In the genomic region with DNA sequence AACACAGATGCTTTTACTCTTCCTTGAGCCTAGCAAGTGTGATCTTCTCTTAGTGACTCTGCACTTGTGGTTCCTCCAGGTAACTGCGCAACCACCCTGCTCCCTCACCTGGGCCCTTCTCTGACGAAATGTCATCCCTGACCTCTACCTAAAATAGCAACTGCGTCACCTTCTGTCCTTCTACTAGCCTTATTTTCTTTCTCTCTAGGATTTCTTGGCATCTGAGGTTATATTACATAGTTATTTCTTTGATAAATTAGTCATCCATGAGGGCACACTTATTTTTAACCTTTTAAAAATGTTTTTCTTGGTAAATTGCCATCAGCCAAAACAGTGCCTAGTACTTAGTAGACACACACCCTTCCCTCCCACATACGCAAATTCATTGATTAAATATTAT, we compare ENCODE assay signal across 2 cellular contexts.
TF ChIP-seq lines count a peak whose summit lies in the region.

No MANE protein-coding gene starts in this region.

TF ChIP-seq in GM23338, 12 proteins besides CTCF, POLR2A, EP300 and RAD21 (continues in another document):
- no peak for TF ChIP-seq EZH2phosphoT487 (IDR thresholded peaks at IDR 0.05; ENCODE audit: unreplicated experiment)
- TF ChIP-seq STAT1 (IDR thresholded peaks at IDR 0.05; ENCODE audit: unreplicated experiment) = no peak
- TF ChIP-seq, protein P1, sequence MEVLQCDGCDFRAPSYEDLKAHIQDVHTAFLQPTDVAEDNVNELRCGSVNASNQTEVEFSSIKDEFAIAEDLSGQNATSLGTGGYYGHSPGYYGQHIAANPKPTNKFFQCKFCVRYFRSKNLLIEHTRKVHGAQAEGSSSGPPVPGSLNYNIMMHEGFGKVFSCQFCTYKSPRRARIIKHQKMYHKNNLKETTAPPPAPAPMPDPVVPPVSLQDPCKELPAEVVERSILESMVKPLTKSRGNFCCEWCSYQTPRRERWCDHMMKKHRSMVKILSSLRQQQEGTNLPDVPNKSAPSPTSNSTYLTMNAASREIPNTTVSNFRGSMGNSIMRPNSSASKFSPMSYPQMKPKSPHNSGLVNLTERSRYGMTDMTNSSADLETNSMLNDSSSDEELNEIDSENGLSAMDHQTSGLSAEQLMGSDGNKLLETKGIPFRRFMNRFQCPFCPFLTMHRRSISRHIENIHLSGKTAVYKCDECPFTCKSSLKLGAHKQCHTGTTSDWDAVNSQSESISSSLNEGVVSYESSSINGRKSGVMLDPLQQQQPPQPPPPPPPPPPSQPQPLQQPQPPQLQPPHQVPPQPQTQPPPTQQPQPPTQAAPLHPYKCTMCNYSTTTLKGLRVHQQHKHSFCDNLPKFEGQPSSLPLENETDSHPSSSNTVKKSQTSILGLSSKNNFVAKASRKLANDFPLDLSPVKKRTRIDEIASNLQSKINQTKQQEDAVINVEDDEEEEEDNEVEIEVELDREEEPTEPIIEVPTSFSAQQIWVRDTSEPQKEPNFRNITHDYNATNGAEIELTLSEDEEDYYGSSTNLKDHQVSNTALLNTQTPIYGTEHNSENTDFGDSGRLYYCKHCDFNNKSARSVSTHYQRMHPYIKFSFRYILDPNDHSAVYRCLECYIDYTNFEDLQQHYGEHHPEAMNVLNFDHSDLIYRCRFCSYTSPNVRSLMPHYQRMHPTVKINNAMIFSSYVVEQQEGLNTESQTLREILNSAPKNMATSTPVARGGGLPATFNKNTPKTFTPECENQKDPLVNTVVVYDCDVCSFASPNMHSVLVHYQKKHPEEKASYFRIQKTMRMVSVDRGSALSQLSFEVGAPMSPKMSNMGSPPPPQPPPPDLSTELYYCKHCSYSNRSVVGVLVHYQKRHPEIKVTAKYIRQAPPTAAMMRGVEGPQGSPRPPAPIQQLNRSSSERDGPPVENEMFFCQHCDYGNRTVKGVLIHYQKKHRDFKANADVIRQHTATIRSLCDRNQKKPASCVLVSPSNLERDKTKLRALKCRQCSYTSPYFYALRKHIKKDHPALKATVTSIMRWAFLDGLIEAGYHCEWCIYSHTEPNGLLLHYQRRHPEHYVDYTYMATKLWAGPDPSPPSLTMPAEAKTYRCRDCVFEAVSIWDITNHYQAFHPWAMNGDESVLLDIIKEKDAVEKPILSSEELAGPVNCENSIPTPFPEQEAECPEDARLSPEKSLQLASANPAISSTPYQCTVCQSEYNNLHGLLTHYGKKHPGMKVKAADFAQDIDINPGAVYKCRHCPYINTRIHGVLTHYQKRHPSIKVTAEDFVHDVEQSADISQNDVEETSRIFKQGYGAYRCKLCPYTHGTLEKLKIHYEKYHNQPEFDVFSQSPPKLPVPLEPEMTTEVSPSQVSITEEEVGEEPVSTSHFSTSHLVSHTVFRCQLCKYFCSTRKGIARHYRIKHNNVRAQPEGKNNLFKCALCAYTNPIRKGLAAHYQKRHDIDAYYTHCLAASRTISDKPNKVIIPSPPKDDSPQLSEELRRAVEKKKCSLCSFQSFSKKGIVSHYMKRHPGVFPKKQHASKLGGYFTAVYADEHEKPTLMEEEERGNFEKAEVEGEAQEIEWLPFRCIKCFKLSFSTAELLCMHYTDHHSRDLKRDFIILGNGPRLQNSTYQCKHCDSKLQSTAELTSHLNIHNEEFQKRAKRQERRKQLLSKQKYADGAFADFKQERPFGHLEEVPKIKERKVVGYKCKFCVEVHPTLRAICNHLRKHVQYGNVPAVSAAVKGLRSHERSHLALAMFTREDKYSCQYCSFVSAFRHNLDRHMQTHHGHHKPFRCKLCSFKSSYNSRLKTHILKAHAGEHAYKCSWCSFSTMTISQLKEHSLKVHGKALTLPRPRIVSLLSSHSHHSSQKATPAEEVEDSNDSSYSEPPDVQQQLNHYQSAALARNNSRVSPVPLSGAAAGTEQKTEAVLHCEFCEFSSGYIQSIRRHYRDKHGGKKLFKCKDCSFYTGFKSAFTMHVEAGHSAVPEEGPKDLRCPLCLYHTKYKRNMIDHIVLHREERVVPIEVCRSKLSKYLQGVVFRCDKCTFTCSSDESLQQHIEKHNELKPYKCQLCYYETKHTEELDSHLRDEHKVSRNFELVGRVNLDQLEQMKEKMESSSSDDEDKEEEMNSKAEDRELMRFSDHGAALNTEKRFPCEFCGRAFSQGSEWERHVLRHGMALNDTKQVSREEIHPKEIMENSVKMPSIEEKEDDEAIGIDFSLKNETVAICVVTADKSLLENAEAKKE (CRISPR knock-in tag; IDR thresholded peaks at IDR 0.05) = no peak
- TF ChIP-seq REST (IDR thresholded peaks at IDR 0.05; ENCODE audit: unreplicated experiment) = no peak
- TF ChIP-seq JUNB (IDR thresholded peaks at IDR 0.05; ENCODE audit: unreplicated experiment) = no peak
- TF ChIP-seq NANOG (IDR thresholded peaks at IDR 0.05; ENCODE audit: borderline replicate concordance) = no peak
- TF ChIP-seq CREB1 (CRISPR knock-in tag; IDR thresholded peaks at IDR 0.05; ENCODE audit: low read depth) = no peak
- no peak for TF ChIP-seq POLR2AphosphoS5 (IDR thresholded peaks at IDR 0.05; ENCODE audit: low read depth)
- no peak for TF ChIP-seq ZNF331 (CRISPR knock-in tag; IDR thresholded peaks at IDR 0.05; ENCODE audit: low read depth)
- TF ChIP-seq, protein P2, sequence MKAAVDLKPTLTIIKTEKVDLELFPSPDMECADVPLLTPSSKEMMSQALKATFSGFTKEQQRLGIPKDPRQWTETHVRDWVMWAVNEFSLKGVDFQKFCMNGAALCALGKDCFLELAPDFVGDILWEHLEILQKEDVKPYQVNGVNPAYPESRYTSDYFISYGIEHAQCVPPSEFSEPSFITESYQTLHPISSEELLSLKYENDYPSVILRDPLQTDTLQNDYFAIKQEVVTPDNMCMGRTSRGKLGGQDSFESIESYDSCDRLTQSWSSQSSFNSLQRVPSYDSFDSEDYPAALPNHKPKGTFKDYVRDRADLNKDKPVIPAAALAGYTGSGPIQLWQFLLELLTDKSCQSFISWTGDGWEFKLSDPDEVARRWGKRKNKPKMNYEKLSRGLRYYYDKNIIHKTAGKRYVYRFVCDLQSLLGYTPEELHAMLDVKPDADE (IDR thresholded peaks at IDR 0.05) = no peak

TF ChIP-seq in SK-N-SH, 30 proteins besides CTCF, POLR2A, EP300 and RAD21:
- TF ChIP-seq JUND (IDR thresholded peaks at IDR 0.05) = 0 out of 2 replicates have a peak, but pooled peaks have one; percentile 7
- TF ChIP-seq MEF2A (IDR thresholded peaks at IDR 0.05; ENCODE audit: borderline replicate concordance, low read depth) = peak; percentile 49
- TF ChIP-seq TAF1 (IDR thresholded peaks at IDR 0.05; ENCODE audit: borderline replicate concordance, low read depth, low read length) = no peak
- TF ChIP-seq TCF12 (IDR thresholded peaks at IDR 0.05) = 0 out of 2 replicates have a peak, but pooled peaks have one; percentile 8
- no peak for TF ChIP-seq TEAD4 (IDR thresholded peaks at IDR 0.05; ENCODE audit: borderline replicate concordance, insufficient read depth)
